Comparison of ENCODE assay signal across 8 cellular contexts in the genomic region with DNA sequence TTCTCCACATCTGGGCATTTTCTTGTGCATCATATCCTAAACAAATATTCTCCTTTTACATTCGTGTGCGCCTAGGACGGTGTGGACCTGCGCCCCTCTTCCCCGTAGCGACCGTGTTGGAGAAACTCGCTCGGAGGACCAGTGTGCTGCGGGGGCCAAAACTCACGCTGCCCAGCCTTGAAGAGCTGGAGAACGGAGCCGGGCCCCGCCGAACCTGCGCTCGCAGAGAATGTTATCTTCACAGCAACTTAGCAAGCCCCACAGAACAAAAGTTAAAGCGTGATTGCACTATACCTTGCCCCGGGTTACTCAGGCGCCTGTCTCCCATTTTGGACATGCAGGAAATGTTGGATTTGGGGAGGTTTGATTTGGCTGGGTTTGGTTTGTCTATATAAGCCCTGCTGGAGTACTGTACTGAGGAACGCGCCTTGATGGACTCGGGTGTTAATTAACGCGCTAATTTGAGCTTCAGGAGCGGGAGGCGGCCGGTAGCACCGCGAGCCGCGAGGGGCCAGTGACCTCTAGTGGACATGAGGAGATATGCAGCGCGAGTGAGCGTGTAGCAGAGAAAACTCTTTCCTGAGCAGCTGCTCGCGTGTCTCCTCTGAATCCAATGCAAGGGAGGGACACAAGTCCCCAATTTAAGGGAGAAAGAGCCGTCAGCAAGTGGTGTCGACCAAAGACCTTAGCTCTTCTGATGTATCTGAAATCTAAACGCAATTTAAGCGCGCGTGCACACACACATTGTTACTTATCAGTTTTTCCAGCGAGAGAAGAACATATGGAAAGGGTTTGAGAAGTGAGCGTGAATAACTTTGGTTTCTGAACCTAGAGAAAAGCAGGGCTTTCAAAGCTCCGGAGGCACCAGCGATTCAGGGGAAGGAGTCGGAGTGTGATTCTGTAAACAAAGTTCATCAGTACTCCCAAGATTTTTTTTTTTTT.
A peak's percentile ranks its signal among the peaks of the same experiment; 100 is the strongest.
DNase-seq lines count a peak whose midpoint lies in the region; ATAC-seq, FAIRE-seq and TF ChIP-seq lines count a peak whose summit lies in the region.

No MANE protein-coding gene starts in this region.

- 3% methylated on average over 48 of the region's 48 CpGs for WGBS in pancreas, 2 donors
- 4 to 5% methylated on average over 37 to 48 of the region's 48 CpGs for WGBS in upper lobe of left lung, 2 donors

- H3K27ac Mint-ChIP-seq in activated naive CD4-positive, alpha-beta T cell treated with anti-CD3 and anti-CD28 coated beads for 36 hours: peak overlapping the region; percentile 81

- no peak for TF ChIP-seq POLR2A in upper lobe of left lung (IDR thresholded peaks at IDR 0.05)

- no peak for FAIRE-seq in pancreas (lab: Jason Lieb, UNC)

- peak overlapping the region; percentile 65 for H3K4me3 Mint-ChIP-seq in activated naive CD4-positive, alpha-beta T cell treated with anti-CD3 and anti-CD28 coated beads for 36 hours

- peak; percentile 61 for DNase-seq in EH (ENCODE audit: low read depth)
- DNase-seq in HUDEP-2 (lab: John Stamatoyannopoulos, UW; ENCODE audit: unreplicated experiment in 76 of 76): peak in 52 of 76 experiments; percentile 3 to 74 (median 28)
- DNase-seq in SJCRH30: peak; percentile 76 to 87
- DNase-seq in activated naive CD4-positive, alpha-beta T cell treated with anti-CD3 and anti-CD28 coated beads for 36 hours: peak; percentile 77
- peak; percentile 88 for DNase-seq in globus pallidus (ENCODE audit: low spot score)
- DNase-seq in pancreas: peak; percentile 44 to 85 (median 66)
- DNase-seq in upper lobe of left lung: peak; percentile 73 to 89

- ATAC-seq in GM21526 (IDR thresholded peaks at IDR 0.05; ENCODE audit: low FRiP score, unreplicated experiment) (peak; percentile 81), pancreas (peak; percentile 89 to 97 (median 94)), upper lobe of left lung (ENCODE audit: low FRiP score in 2 of 2) (peak; percentile 77 to 93)

- CTCF ChIA-PET in activated naive CD4-positive, alpha-beta T cell treated with anti-CD3 and anti-CD28 coated beads for 36 hours (lab: Charles Lee): interaction anchor here (0.5 to 4.4 kb wide), 15 partner anchors 10 to 1279 kb away, joined by 3 to 33 read pairs (median 6); no protein-coding TSS in a partner anchor

- H3K4me1 ChIP-seq in SJCRH30 (no peaks in the 10 kb centered on the region), pancreas (peaks cover 0 to 13% (median 0%) of the 10 kb centered on the region in 3 donors), upper lobe of left lung (peaks cover 17 to 39% (median 24%) of the 10 kb centered on the region in 4 donors)

- H3K9me3 Mint-ChIP-seq in activated naive CD4-positive, alpha-beta T cell treated with anti-CD3 and anti-CD28 coated beads for 36 hours: no peaks in the 10 kb centered on the region

- peaks cover 84% of the 10 kb centered on the region for H3K27me3 Mint-ChIP-seq in activated naive CD4-positive, alpha-beta T cell treated with anti-CD3 and anti-CD28 coated beads for 36 hours (ENCODE audit: low read depth)

- peak; percentile 89 to 95 (median 94) for TF ChIP-seq CTCF in pancreas (IDR thresholded peaks at IDR 0.05)
- TF ChIP-seq CTCF in upper lobe of left lung (IDR thresholded peaks at IDR 0.05): peak; percentile 74 to 89 (median 85)

- H3K9me3 ChIP-seq in SJCRH30 (replicated peaks) (no peaks in the 10 kb centered on the region), pancreas (no peaks in the 10 kb centered on the region), upper lobe of left lung (no peaks in the 10 kb centered on the region)

- no peak for TF ChIP-seq EP300 in upper lobe of left lung (IDR thresholded peaks at IDR 0.05)

- H3K36me3 ChIP-seq in SJCRH30 (no peaks in the 10 kb centered on the region), pancreas (no peaks in the 10 kb centered on the region), upper lobe of left lung (no peaks in the 10 kb centered on the region)

- H3K36me3 Mint-ChIP-seq in activated naive CD4-positive, alpha-beta T cell treated with anti-CD3 and anti-CD28 coated beads for 36 hours (ENCODE audit: low read depth): no peaks in the 10 kb centered on the region

- H3K4me3 ChIP-seq in SJCRH30 (peak overlapping the region; percentile 49), pancreas (peak overlapping the region in 2 of 4 donors; percentile 7 to 38), upper lobe of left lung (peak overlapping the region in 2 of 4 donors; percentile 2 to 27)

- H3K4me1 Mint-ChIP-seq in activated naive CD4-positive, alpha-beta T cell treated with anti-CD3 and anti-CD28 coated beads for 36 hours (ENCODE audit: low read depth): peaks cover 28% of the 10 kb centered on the region

- H3K27ac ChIP-seq in SJCRH30: no peak overlapping the region
- H3K27ac ChIP-seq in pancreas: no peak overlapping the region
- H3K27ac ChIP-seq in upper lobe of left lung: no peak overlapping the region

- intact Hi-C loops in activated naive CD4-positive, alpha-beta T cell treated with anti-CD3 and anti-CD28 coated beads for 36 hours (cut with micrococcal nuclease): loop anchor here (1.0 to 5.0 kb wide), 5 partner anchors 16 to 1279 kb away; partner anchors contain the start of gene CCNH
- intact Hi-C loops in pancreas (cut with DNase I): no loop called here

- H3K27me3 ChIP-seq in SJCRH30 (no peaks in the 10 kb centered on the region), pancreas (peaks cover 0 to 95% (median 28%) of the 10 kb centered on the region in 4 donors), upper lobe of left lung (peaks cover 6 to 87% (median 46%) of the 10 kb centered on the region in 4 donors)

Comparison
In these comparisons a context has a peak if more than half of its experiments do, and no peak if none do; other contexts are left out.
1. DNase-seq: peak in every context shown above with its lines; median percentile 88 in globus pallidus; 82 in SJCRH30; 81 in upper lobe of left lung; 77 in activated naive CD4-positive, alpha-beta T cell treated with anti-CD3 and anti-CD28 coated beads for 36 hours; 66 in pancreas; 61 in EH; 28 in HUDEP-2.